In the genomic region with DNA sequence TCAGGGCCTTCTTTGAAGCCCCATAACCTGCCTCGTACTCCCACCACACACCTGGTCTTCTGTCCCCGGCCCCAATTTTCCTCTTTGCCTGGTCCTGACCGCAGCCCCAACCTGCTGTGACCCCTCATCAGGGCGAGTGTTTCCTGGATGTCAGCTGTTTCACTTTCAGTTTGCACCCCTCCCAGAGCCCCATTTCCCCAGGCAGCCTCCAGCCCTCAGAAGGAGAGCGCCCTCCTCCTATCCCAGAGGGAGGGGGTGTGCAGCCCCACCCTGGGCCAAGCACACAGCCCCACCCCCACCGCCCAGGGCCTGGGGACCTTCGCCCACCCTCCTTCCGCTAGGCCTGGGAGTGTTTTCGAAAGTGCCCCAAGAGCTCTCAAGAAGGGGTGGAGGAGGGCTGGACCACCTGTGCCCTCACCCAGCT, we compare ENCODE assay signal across 8 cellular contexts. TPM values are rescaled to one million over a fixed set of nuclear protein-coding genes. Genes with fewer than 3 reads are reported as not detected.
DNase-seq lines count a peak whose midpoint lies in the region; ATAC-seq and TF ChIP-seq lines count a peak whose summit lies in the region.

No MANE protein-coding gene starts in this region.

- H3K4ac ChIP-seq in mesendoderm (ENCODE audit: low read depth, low read length) = no peak overlapping the region

- peak overlapping the region; percentile 94 for H3K4me3 Mint-ChIP-seq in activated naive CD8-positive, alpha-beta T cell treated with anti-CD3 and anti-CD28 coated beads, Interleukin-2, amount 50 U/mL, for 24 hours

- WGBS in mesendoderm (ENCODE audit: extremely low coverage, insufficient coverage, low lambda C conversion rate) = no CpG with 5 or more reads among the region's 9 CpGs

- H3K9me3 Mint-ChIP-seq in activated naive CD8-positive, alpha-beta T cell treated with anti-CD3 and anti-CD28 coated beads, Interleukin-2, amount 50 U/mL, for 24 hours = no peaks in the 10 kb centered on the region

- DNase-seq in AG09309 (ENCODE audit: low read depth) (no peak), Karpas-422 (no peak), mesendoderm (no peak), NCI-H526 (lab: John Stamatoyannopoulos, UW) (no peak)
- peak; percentile 32 for DNase-seq in activated naive CD8-positive, alpha-beta T cell treated with anti-CD3 and anti-CD28 coated beads, Interleukin-2, amount 50 U/mL, for 24 hours

- H3K4me2 ChIP-seq in Karpas-422 (ENCODE audit: low read depth, low read length, poor library complexity, severe bottlenecking) = peak overlapping the region; percentile 76
- H3K4me2 ChIP-seq in mesendoderm (ENCODE audit: low read length) = no peak overlapping the region

- H3K9me3 ChIP-seq in Karpas-422 (ENCODE audit: low read length) = no peaks in the 10 kb centered on the region

- H3K4me3 ChIP-seq in AG09309 (ENCODE audit: control insufficient read depth, low read depth, low read length) (peak overlapping the region; percentile 90), Karpas-422 (ENCODE audit: low read length) (peak overlapping the region; percentile 90), mesendoderm (ENCODE audit: low read length) (no peak overlapping the region)

- H3K36me3 ChIP-seq in Karpas-422 (ENCODE audit: insufficient read depth, low read length) (peaks cover 8% of the 10 kb centered on the region; the same call in 1 of the 2 replicates), mesendoderm (ENCODE audit: control insufficient read depth, insufficient read depth, low read length) (peaks cover 5% of the 10 kb centered on the region)

- no peak overlapping the region for H2AK5ac ChIP-seq in mesendoderm (ENCODE audit: low read length)

- no peak overlapping the region for H4K8ac ChIP-seq in mesendoderm (ENCODE audit: low read depth, low read length)

- ATAC-seq in activated naive CD8-positive, alpha-beta T cell treated with anti-CD3 and anti-CD28 coated beads, Interleukin-2, amount 50 U/mL, for 24 hours = peak; percentile 4
- no peak for ATAC-seq in GM21529 (IDR thresholded peaks at IDR 0.05; ENCODE audit: unreplicated experiment)
- no peak for ATAC-seq in GM19328 (IDR thresholded peaks at IDR 0.05; ENCODE audit: unreplicated experiment)
- no peak for ATAC-seq in GM21367 (IDR thresholded peaks at IDR 0.05; ENCODE audit: unreplicated experiment)

- H3K9ac ChIP-seq in Karpas-422 (ENCODE audit: low read length) (peak overlapping the region; percentile 93), mesendoderm (ENCODE audit: low read length) (peak overlapping the region; percentile 51)

- no peaks in the 10 kb centered on the region for H3K9me2 ChIP-seq in Karpas-422 (replicated peaks; ENCODE audit: insufficient read depth, low read length)

- peak overlapping the region; percentile 79 for H3K56ac ChIP-seq in mesendoderm (ENCODE audit: low read length)

- no peak for TF ChIP-seq CTCF in AG09309 (IDR thresholded peaks at IDR 0.05; ENCODE audit: control insufficient read depth, insufficient read depth, low read depth, low read length, missing control alignments)

- no peak overlapping the region for H2BK120ac ChIP-seq in mesendoderm (ENCODE audit: low read depth, low read length)

- H4K5ac ChIP-seq in mesendoderm (ENCODE audit: low read length) = no peak overlapping the region

- H2BK5ac ChIP-seq in mesendoderm (ENCODE audit: low read length) = no peak overlapping the region

- H2BK15ac ChIP-seq in mesendoderm (replicated peaks; ENCODE audit: low read depth) = no peak overlapping the region

- peaks cover 9% of the 10 kb centered on the region; the same call in 1 of the 2 replicates for H4K20me1 ChIP-seq in Karpas-422 (ENCODE audit: insufficient read depth, low read depth, low read length)

- H3K4me1 Mint-ChIP-seq in activated naive CD8-positive, alpha-beta T cell treated with anti-CD3 and anti-CD28 coated beads, Interleukin-2, amount 50 U/mL, for 24 hours = peaks cover 24% of the 10 kb centered on the region

- peaks cover 16% of the 10 kb centered on the region for H3K4me1 ChIP-seq in Karpas-422 (ENCODE audit: low read length)
- H3K4me1 ChIP-seq in mesendoderm (ENCODE audit: control insufficient read depth, low read depth, low read length) = no peaks in the 10 kb centered on the region

- H3K27ac ChIP-seq in Karpas-422 (ENCODE audit: low read length) = no peak overlapping the region; the same call in 1 of the 2 replicates
- H3K27ac ChIP-seq in mesendoderm (ENCODE audit: low read depth, low read length) = no peak overlapping the region

- no peak overlapping the region for H3K18ac ChIP-seq in mesendoderm (ENCODE audit: low read length)

- peak overlapping the region; percentile 91 for H3K27ac Mint-ChIP-seq in activated naive CD8-positive, alpha-beta T cell treated with anti-CD3 and anti-CD28 coated beads, Interleukin-2, amount 50 U/mL, for 24 hours

- no peak overlapping the region for H3K23ac ChIP-seq in mesendoderm (ENCODE audit: low read length)

- H3K79me1 ChIP-seq in mesendoderm (ENCODE audit: low read length) = peaks cover 12% of the 10 kb centered on the region

- no peaks in the 10 kb centered on the region for H3K27me3 Mint-ChIP-seq in activated naive CD8-positive, alpha-beta T cell treated with anti-CD3 and anti-CD28 coated beads, Interleukin-2, amount 50 U/mL, for 24 hours

- no peak overlapping the region for H2AFZ ChIP-seq in Karpas-422 (ENCODE audit: low read length)

- peaks cover 31% of the 10 kb centered on the region for H3K79me2 ChIP-seq in Karpas-422 (ENCODE audit: low read length)
- peaks cover 16% of the 10 kb centered on the region for H3K79me2 ChIP-seq in mesendoderm (ENCODE audit: control insufficient read depth, insufficient read depth, low read length)

- H3K27me3 ChIP-seq in Karpas-422 (ENCODE audit: low read length) (no peaks in the 10 kb centered on the region), mesendoderm (ENCODE audit: insufficient read depth, low read length, poor library complexity) (no peaks in the 10 kb centered on the region)

- H3K36me3 Mint-ChIP-seq in activated naive CD8-positive, alpha-beta T cell treated with anti-CD3 and anti-CD28 coated beads, Interleukin-2, amount 50 U/mL, for 24 hours (ENCODE audit: low read depth) = peaks cover 27% of the 10 kb centered on the region

RNA-seq across cellular contexts. Expression of a gene that starts 1.5 kb away (rescaled TPM):
- total RNA-seq in Karpas-422 (2014; rRNA removed; shearing (Covaris generic); ENCODE audit: low replicate concordance) = 9.9 and 18.7 TPM in 2 replicates
- 20.5 TPM for polyA plus RNA-seq in mesendoderm (2013, experiment 1 of 2)
- polyA plus RNA-seq in mesendoderm (2013, experiment 2 of 2) = 21.1 TPM

RNA-seq across cellular contexts. Expression of a gene that starts 42.5 kb away (rescaled TPM):
- total RNA-seq in Karpas-422 (2014; rRNA removed; shearing (Covaris generic); ENCODE audit: low replicate concordance) = 3.9 and 6.1 TPM in 2 replicates
- 9.8 TPM for polyA plus RNA-seq in mesendoderm (2013, experiment 1 of 2)
- polyA plus RNA-seq in mesendoderm (2013, experiment 2 of 2) = 9.6 TPM
